In the genomic region with DNA sequence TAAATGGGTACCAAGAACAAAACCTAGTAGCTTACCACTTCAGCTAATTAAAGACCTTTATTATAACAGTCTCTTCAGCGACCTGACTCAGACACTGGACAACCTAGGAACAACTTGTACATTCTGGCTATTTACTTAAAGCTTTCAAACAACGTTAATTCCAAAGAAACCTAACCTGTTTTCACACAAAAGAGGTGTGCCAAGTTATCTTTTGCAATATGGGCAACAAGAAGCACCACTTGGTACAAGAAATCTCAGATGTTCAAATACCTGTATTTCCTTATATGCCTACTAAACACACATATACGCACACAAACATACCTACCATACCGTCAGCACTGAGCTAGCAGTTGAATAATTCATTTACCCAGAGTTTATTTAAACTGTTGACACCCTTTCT, we compare ENCODE assay signal across 17 cellular contexts. TPM values are rescaled to one million over a fixed set of nuclear protein-coding genes. Genes with fewer than 3 reads are reported as not detected.
A peak's percentile ranks its signal among the peaks of the same experiment; 100 is the strongest.
DNase-seq lines count a peak whose midpoint lies in the region; ATAC-seq lines count a peak whose summit lies in the region.
"Had no signal": no experiment of that assay in that cellular context is flagged by ENCODE, and none has a peak within 500 bp of the region (broad histone marks: within the 10 kb centered on the region; RNA-seq: fewer than 3 reads in every experiment).

No MANE protein-coding gene starts in this region.

- no peak overlapping the region for H3K4me3 Mint-ChIP-seq in activated T-cell treated with anti-CD3 and anti-CD28 coated beads, Interleukin-2, amount 50 U/mL, for 72 hours
- H3K4me3 Mint-ChIP-seq in T-helper 17 cell, result no peak overlapping the region
- no peak overlapping the region for H3K4me3 Mint-ChIP-seq in stimulated activated memory B cell treated with anti-CD40 and anti-IgM and Interleukin-4, amounts not matched to agents 10 μg/mL and 1 μg/mL and 100 μg/mL, for 72 hours
- H3K4me3 Mint-ChIP-seq: activated B cell treated with CpG ODN at 0.5 μM for 24 hours had no signal

- peak overlapping the region; percentile 95 for H3K27ac Mint-ChIP-seq in activated T-cell treated with anti-CD3 and anti-CD28 coated beads, Interleukin-2, amount 50 U/mL, for 72 hours
- peak overlapping the region; percentile 94 for H3K27ac Mint-ChIP-seq in T-helper 17 cell
- H3K27ac Mint-ChIP-seq in stimulated activated memory B cell treated with anti-CD40 and anti-IgM and Interleukin-4, amounts not matched to agents 10 μg/mL and 1 μg/mL and 100 μg/mL, for 72 hours, result peak overlapping the region; percentile 77

- no peaks in the 10 kb centered on the region for H3K9me3 ChIP-seq in T-helper 17 cell (ENCODE audit: control insufficient read depth, low read length, poor library complexity, severe bottlenecking)
- H3K9me3 ChIP-seq: adrenal gland, Caco-2, MG63, thoracic aorta had no signal

- H3K36me3 Mint-ChIP-seq in activated T-cell treated with anti-CD3 and anti-CD28 coated beads, Interleukin-2, amount 50 U/mL, for 72 hours (ENCODE audit: insufficient read depth in 2 of 2), result peaks cover 4 to 28% of the 10 kb centered on the region in 2 donors
- H3K36me3 Mint-ChIP-seq in T-helper 17 cell (ENCODE audit: low read depth), result peaks cover 3% of the 10 kb centered on the region
- H3K36me3 Mint-ChIP-seq in stimulated activated memory B cell treated with anti-CD40 and anti-IgM and Interleukin-4, amounts not matched to agents 10 μg/mL and 1 μg/mL and 100 μg/mL, for 72 hours, result peaks cover 29% of the 10 kb centered on the region

- DNase-seq in activated T-cell treated with anti-CD3 and anti-CD28 coated beads, Interleukin-2, amount 50 U/mL, for 72 hours, result no peak
- no peak for DNase-seq in activated T-cell treated with anti-CD3 and anti-CD28 coated beads for 4 hours
- DNase-seq in T-helper 17 cell, result no peak
- DNase-seq in left colon, result no peak
- no peak for DNase-seq in DMS79 treated with DMSO at 0.1 percent for 48 hours (lab: John Stamatoyannopoulos, UW)
- no peak for DNase-seq in activated CD4-positive, alpha-beta T cell treated with anti-CD3 and anti-CD28 coated beads for 4 hours
- DNase-seq: activated B cell treated with CpG ODN at 0.5 μM for 24 hours, adrenal gland, Caco-2, kidney, MG63, NCI-H2081, NCI-H526 treated with DMSO at 0.1 percent for 48 hours, PC-9 had no signal

- intact Hi-C loops in left colon (cut with DNase I, micrococcal nuclease), result no loop called here

- H3K4me1 Mint-ChIP-seq in activated T-cell treated with anti-CD3 and anti-CD28 coated beads, Interleukin-2, amount 50 U/mL, for 72 hours (ENCODE audit: low read depth), result peaks cover 81% of the 10 kb centered on the region
- peaks cover 24% of the 10 kb centered on the region for H3K4me1 Mint-ChIP-seq in T-helper 17 cell
- H3K4me1 Mint-ChIP-seq in stimulated activated memory B cell treated with anti-CD40 and anti-IgM and Interleukin-4, amounts not matched to agents 10 μg/mL and 1 μg/mL and 100 μg/mL, for 72 hours, result peaks cover 51% of the 10 kb centered on the region

- H3K9me3 Mint-ChIP-seq in activated T-cell treated with anti-CD3 and anti-CD28 coated beads, Interleukin-2, amount 50 U/mL, for 72 hours, result no peaks in the 10 kb centered on the region
- H3K9me3 Mint-ChIP-seq in stimulated activated memory B cell treated with anti-CD40 and anti-IgM and Interleukin-4, amounts not matched to agents 10 μg/mL and 1 μg/mL and 100 μg/mL, for 72 hours, result no peaks in the 10 kb centered on the region
- H3K9me3 Mint-ChIP-seq: activated B cell treated with CpG ODN at 0.5 μM for 24 hours had no signal

- ATAC-seq in activated T-cell treated with anti-CD3 and anti-CD28 coated beads, Interleukin-2, amount 50 U/mL, for 72 hours (replicated peaks in 1 of 2), result no peak
- ATAC-seq in T-helper 17 cell (no peak), left colon (peak; percentile 53), HG02623 (IDR thresholded peaks at IDR 0.05; ENCODE audit: unreplicated experiment) (no peak)
- no peak for ATAC-seq in stimulated activated memory B cell treated with anti-CD40 and anti-IgM and Interleukin-4, amounts not matched to agents 10 μg/mL and 1 μg/mL and 100 μg/mL, for 72 hours

- no peaks in the 10 kb centered on the region for H3K27me3 Mint-ChIP-seq in activated T-cell treated with anti-CD3 and anti-CD28 coated beads, Interleukin-2, amount 50 U/mL, for 72 hours (ENCODE audit: low read depth)
- no peaks in the 10 kb centered on the region for H3K27me3 Mint-ChIP-seq in T-helper 17 cell
- no peaks in the 10 kb centered on the region for H3K27me3 Mint-ChIP-seq in stimulated activated memory B cell treated with anti-CD40 and anti-IgM and Interleukin-4, amounts not matched to agents 10 μg/mL and 1 μg/mL and 100 μg/mL, for 72 hours
- H3K27me3 Mint-ChIP-seq: activated B cell treated with CpG ODN at 0.5 μM for 24 hours had no signal

RNA-seq across cellular contexts. Expression of a gene that starts 23.0 kb away (rescaled TPM):
- total RNA-seq in activated T-cell treated with anti-CD3 and anti-CD28 coated beads, Interleukin-2, amount 50 U/mL, for 72 hours, result 100 to 1,000 TPM in 1 of 2 donors, 10 to 100 TPM in 1; 88.7 to 116 TPM
- total RNA-seq in T-helper 17 cell (10 to 100 TPM; 61.1 to 70.5 TPM), left colon (10 to 100 TPM; 67.0 to 69.3 TPM)
